Comparison of ENCODE assay signal across 8 cellular contexts in genomic region chr19:12890787-12891552, GRCh38. TPM values are rescaled to one million over a fixed set of nuclear protein-coding genes. Genes with fewer than 3 reads are reported as not detected.
DNase-seq lines count a peak whose midpoint lies in the region; ATAC-seq, FAIRE-seq and TF ChIP-seq lines count a peak whose summit lies in the region.

GCDH (plus strand) TSS chr19:12891160; CDS start chr19:12891305, 145 bp downstream.

- no peaks in the 10 kb centered on the region for H3K9me3 Mint-ChIP-seq in activated CD4-positive, alpha-beta T cell treated with anti-CD3 and anti-CD28 coated beads for 36 hours (ENCODE audit: low read depth)

- peak within 1 kb of the TSS; percentile 90 for H3K27ac Mint-ChIP-seq in activated CD4-positive, alpha-beta T cell treated with anti-CD3 and anti-CD28 coated beads for 36 hours

- DNase-seq in AML-193 (lab: John Stamatoyannopoulos, UW) (peak; percentile 99 to 100), NCI-H524 (lab: John Stamatoyannopoulos, UW) (peak; percentile 100), choroid plexus epithelial cell (ENCODE audit: low read depth) (peak; percentile 99), kidney (peak; percentile 99)
- DNase-seq in activated CD4-positive, alpha-beta T cell treated with anti-CD3 and anti-CD28 coated beads for 36 hours, result peak; percentile 98
- peak; percentile 98 for DNase-seq in stimulated activated CD4-positive, alpha-beta T cell treated with anti-CD3 and anti-CD28 coated beads, Interleukin-15, amount 100 ng/mL, for 24 hours

- intact Hi-C loops in activated CD4-positive, alpha-beta T cell treated with anti-CD3 and anti-CD28 coated beads for 36 hours (cut with DNase I, micrococcal nuclease), result loop anchor here (1.0 to 2.0 kb wide), 11 partner anchors 10 to 227 kb away; partner anchors contain the start of genes SYCE2 (in 2 of the 2), CALR (in 1 of the 2), DNASE2 (in 1 of the 2) and FARSA (in 1 of the 2)
- intact Hi-C loops in kidney (cut with DNase I), result no loop called here

- H3K4me3 ChIP-seq in choroid plexus epithelial cell (ENCODE audit: low read depth, low read length) (peak within 1 kb of the TSS; percentile 93), kidney (ENCODE audit: low read length in 2 of 2) (peak within 1 kb of the TSS; percentile 75 to 97)

- H3K27ac ChIP-seq in kidney (ENCODE audit: low read depth in 2 of 2, low read length in 2 of 2), result peak within 1 kb of the TSS; percentile 63 to 77

- CTCF ChIA-PET in activated CD4-positive, alpha-beta T cell treated with anti-CD3 and anti-CD28 coated beads for 36 hours (lab: Charles Lee), result interaction anchor here (0.5 to 2.2 kb wide), 15 partner anchors 8 to 1136 kb away, joined by 3 to 11 read pairs (median 4); partner anchors contain the start of gene DNASE2

- POLR2A ChIA-PET in activated CD4-positive, alpha-beta T cell treated with anti-CD3 and anti-CD28 coated beads for 36 hours (lab: Charles Lee), result interaction anchor here (0.6 to 1.8 kb wide), 13 partner anchors 8 to 163 kb away, joined by 3 to 9 read pairs (median 6); partner anchors contain the start of genes DNASE2, FARSA and JUNB

- H3K27me3 Mint-ChIP-seq in activated CD4-positive, alpha-beta T cell treated with anti-CD3 and anti-CD28 coated beads for 36 hours, result no peaks in the 10 kb centered on the region

- H3K4me3 Mint-ChIP-seq in activated CD4-positive, alpha-beta T cell treated with anti-CD3 and anti-CD28 coated beads for 36 hours, result peak within 1 kb of the TSS; percentile 100

- peaks cover 18% of the 10 kb centered on the region for H3K4me1 Mint-ChIP-seq in activated CD4-positive, alpha-beta T cell treated with anti-CD3 and anti-CD28 coated beads for 36 hours

- peaks cover 7 to 12% of the 10 kb centered on the region in 2 donors for H3K36me3 ChIP-seq in kidney (ENCODE audit: control insufficient read depth in 1 of 2, insufficient read depth in 2 of 2, low read length in 2 of 2)

- FAIRE-seq in kidney (lab: Jason Lieb, UNC), result peak; percentile 99

- H3K9ac ChIP-seq in kidney (ENCODE audit: low read length in 2 of 2), result peak within 1 kb of the TSS; percentile 65 to 78

- H3K9me3 ChIP-seq in kidney (ENCODE audit: control insufficient read depth in 1 of 2, low read length in 2 of 2), result no peaks in the 10 kb centered on the region

- TF ChIP-seq POLR2A in GM19099 (IDR thresholded peaks at IDR 0.05; ENCODE audit: extremely low read depth, insufficient read length, low read depth), result peak; percentile 80

- H3K4me1 ChIP-seq in kidney (ENCODE audit: control insufficient read depth in 1 of 2, insufficient read depth in 1 of 2, low read depth in 1 of 2, low read length in 2 of 2), result peaks cover 0 to 11% of the 10 kb centered on the region in 2 donors

- H3K36me3 Mint-ChIP-seq in activated CD4-positive, alpha-beta T cell treated with anti-CD3 and anti-CD28 coated beads for 36 hours (ENCODE audit: low read depth), result peaks cover 13% of the 10 kb centered on the region

- peak; percentile 81 for ATAC-seq in HG03432 (IDR thresholded peaks at IDR 0.05; ENCODE audit: unreplicated experiment)
- peak; percentile 98 for ATAC-seq in activated CD4-positive, alpha-beta T cell treated with anti-CD3 and anti-CD28 coated beads for 36 hours

- TF ChIP-seq CTCF in choroid plexus epithelial cell (conservative IDR thresholded peaks at IDR 0.05; ENCODE audit: low read depth, low read length), result no peak
- TF ChIP-seq CTCF in kidney (IDR thresholded peaks at IDR 0.05; ENCODE audit: borderline replicate concordance, extremely low read depth, insufficient read depth), result no peak

RNA-seq across cellular contexts. Expression of gene GCDH, which starts in this region (rescaled TPM):
- total RNA-seq in activated CD4-positive, alpha-beta T cell treated with anti-CD3 and anti-CD28 coated beads for 36 hours, result 10 to 100 TPM; 36.2 to 41.1 TPM
- total RNA-seq in kidney, result 21.9 TPM
- 45.6 TPM for polyA plus RNA-seq in kidney (ENCODE audit: insufficient read depth, low read depth, low replicate concordance)

Comparison
In these comparisons a context has a peak if more than half of its experiments do, and no peak if none do; other contexts are left out.
1. Peak in every context shown above with its lines: DNase-seq, ATAC-seq, H3K4me3 ChIP-seq and H3K27ac ChIP-seq.